8 cellular contexts compared by ENCODE assay signal in genomic region chr19:47779524-47780214, GRCh38. TPM values are rescaled to one million over a fixed set of nuclear protein-coding genes. Genes with fewer than 3 reads are reported as not detected.
DNase-seq lines count a peak whose midpoint lies in the region; ATAC-seq and TF ChIP-seq lines count a peak whose summit lies in the region.

No MANE protein-coding gene starts in this region.

- peak overlapping the region; percentile 74 to 97 (median 95) for H3K27ac Mint-ChIP-seq in CD4-positive, alpha-beta memory T cell
- H3K27ac Mint-ChIP-seq in T-helper 2 cell treated with Interferon-gamma antibody and Interleukin-4, amounts not matched to agents 5 μg/mL and 100 μg/mL, for 36 hours: peak overlapping the region; percentile 83

- CTCF ChIA-PET in CD4-positive, alpha-beta memory T cell (lab: Charles Lee; ENCODE audit: partially characterized antibody): interaction anchor here (0.8 to 1.3 kb wide), 2 partner anchors 8 to 14 kb away, joined by 3 to 4 read pairs; no protein-coding TSS in a partner anchor

- peak overlapping the region; percentile 55 to 99 for H3K4me3 ChIP-seq in CD4-positive, alpha-beta memory T cell (ENCODE audit: low read length in 2 of 2)
- peak overlapping the region; percentile 94 for H3K4me3 ChIP-seq in ovary

- TF ChIP-seq POLR2A in ovary (IDR thresholded peaks at IDR 0.05): no peak

- ATAC-seq in foreskin keratinocyte: no peak

- no peak for TF ChIP-seq CTCF in foreskin keratinocyte (conservative IDR thresholded peaks at IDR 0.05)
- no peak for TF ChIP-seq CTCF in ovary (IDR thresholded peaks at IDR 0.05)

- H3K9me3 Mint-ChIP-seq in CD4-positive, alpha-beta memory T cell: no peaks in the 10 kb centered on the region
- H3K9me3 Mint-ChIP-seq in T-helper 2 cell treated with Interferon-gamma antibody and Interleukin-4, amounts not matched to agents 5 μg/mL and 100 μg/mL, for 36 hours: no peaks in the 10 kb centered on the region

- 29 to 51% (median 33%) methylated on average over 24 of the region's 24 CpGs for WGBS in ovary, 3 donors

- H3K27me3 ChIP-seq in CD4-positive, alpha-beta memory T cell (ENCODE audit: insufficient read depth, low read length): no peaks in the 10 kb centered on the region
- H3K27me3 ChIP-seq in foreskin keratinocyte (no peaks in the 10 kb centered on the region), ovary (no peaks in the 10 kb centered on the region)

- peak overlapping the region; percentile 86 for H3K27ac ChIP-seq in CD4-positive, alpha-beta memory T cell (ENCODE audit: low read depth, low read length)
- H3K27ac ChIP-seq in foreskin keratinocyte (peak overlapping the region; percentile 100), ovary (peak overlapping the region; percentile 88 to 98)

- peaks cover 28 to 36% of the 10 kb centered on the region in 2 donors for H3K36me3 Mint-ChIP-seq in CD4-positive, alpha-beta memory T cell
- H3K36me3 Mint-ChIP-seq in T-helper 2 cell treated with Interferon-gamma antibody and Interleukin-4, amounts not matched to agents 5 μg/mL and 100 μg/mL, for 36 hours (ENCODE audit: low read depth): peaks cover 27% of the 10 kb centered on the region

- H3K4me1 ChIP-seq in CD4-positive, alpha-beta memory T cell (ENCODE audit: insufficient read depth, low read length): peaks cover 17% of the 10 kb centered on the region
- H3K4me1 ChIP-seq in foreskin keratinocyte: no peaks in the 10 kb centered on the region
- H3K4me1 ChIP-seq in ovary (ENCODE audit: insufficient read depth): peaks cover 13% of the 10 kb centered on the region

- TF ChIP-seq EP300 in ovary (IDR thresholded peaks at IDR 0.05): no peak

- peaks cover 16 to 42% (median 27%) of the 10 kb centered on the region in 4 donors for H3K4me1 Mint-ChIP-seq in CD4-positive, alpha-beta memory T cell
- H3K4me1 Mint-ChIP-seq in T-helper 2 cell treated with Interferon-gamma antibody and Interleukin-4, amounts not matched to agents 5 μg/mL and 100 μg/mL, for 36 hours (ENCODE audit: low read depth): peaks cover 18% of the 10 kb centered on the region

- no peaks in the 10 kb centered on the region for H3K27me3 Mint-ChIP-seq in CD4-positive, alpha-beta memory T cell
- no peaks in the 10 kb centered on the region for H3K27me3 Mint-ChIP-seq in T-helper 2 cell treated with Interferon-gamma antibody and Interleukin-4, amounts not matched to agents 5 μg/mL and 100 μg/mL, for 36 hours (ENCODE audit: low read depth)

- intact Hi-C loops in CD4-positive, alpha-beta memory T cell (cut with micrococcal nuclease): no loop called here
- intact Hi-C loops in ovary (cut with DNase I): loop anchor here in 2 of 4 donors (5.0 to 10.0 kb wide), 4 partner anchors 62 to 265 kb away; partner anchors contain the start of genes EHD2 (in 1 of the 2) and NAPA (in 1 of the 2)

- peaks cover 4% of the 10 kb centered on the region for H3K36me3 ChIP-seq in CD4-positive, alpha-beta memory T cell (ENCODE audit: insufficient read depth, low read length)
- H3K36me3 ChIP-seq in ovary: no peaks in the 10 kb centered on the region

- H3K9me3 ChIP-seq in CD4-positive, alpha-beta memory T cell (ENCODE audit: control insufficient read depth in 1 of 2, low read length in 2 of 2): no peaks in the 10 kb centered on the region
- no peaks in the 10 kb centered on the region for H3K9me3 ChIP-seq in ovary

- no peak for DNase-seq in CD4-positive, alpha-beta memory T cell
- no peak for DNase-seq in T-helper 2 cell treated with Interferon-gamma antibody and Interleukin-4, amounts not matched to agents 5 μg/mL and 100 μg/mL, for 36 hours (ENCODE audit: low spot score)
- DNase-seq in foreskin keratinocyte: no peak
- DNase-seq in ovary: peak; percentile 48 to 61 (median 54)
- no peak for DNase-seq in NCI-H69 (lab: John Stamatoyannopoulos, UW)
- no peak for DNase-seq in NCI-H2227 treated with DMSO at 0.1 percent for 48 hours (lab: John Stamatoyannopoulos, UW)
- DNase-seq in NCI-H82 treated with DMSO at 0.1 percent for 48 hours (lab: John Stamatoyannopoulos, UW; ENCODE audit: unreplicated experiment): no peak
- no peak for DNase-seq in activated CD4-positive, CD25-positive, alpha-beta regulatory T cell treated with anti-CD3 and anti-CD28 coated beads, Interleukin-2, amount 50 U/mL, for 72 hours

- POLR2A ChIA-PET in CD4-positive, alpha-beta memory T cell (lab: Charles Lee; ENCODE audit: partially characterized antibody): interaction anchor here (1.3 to 2.1 kb wide), 2 partner anchors 21 to 34 kb away, joined by 3 to 7 read pairs; partner anchors contain the start of gene NOP53

- H3K4me3 Mint-ChIP-seq in CD4-positive, alpha-beta memory T cell: peak overlapping the region; percentile 91 to 98 (median 96)
- peak overlapping the region; percentile 96 for H3K4me3 Mint-ChIP-seq in T-helper 2 cell treated with Interferon-gamma antibody and Interleukin-4, amounts not matched to agents 5 μg/mL and 100 μg/mL, for 36 hours

RNA-seq across cellular contexts. Expression of gene SELENOW, which starts 1.2 kb away (rescaled TPM):
- 100 to 1,000 TPM; 116 to 122 TPM for total RNA-seq in CD4-positive, alpha-beta memory T cell
- polyA plus RNA-seq in CD4-positive, alpha-beta memory T cell: 100 to 1,000 TPM; 350 to 352 TPM
- total RNA-seq in foreskin keratinocyte (412 and 470 TPM in 2 replicates), ovary (100 to 1,000 TPM; 169 to 412 (median 211) TPM)
- polyA plus RNA-seq in foreskin keratinocyte (523 and 582 TPM in 2 replicates), ovary (100 to 1,000 TPM; 257 to 330 TPM)

RNA-seq across cellular contexts. Expression of gene TPRX1, which starts 24.7 kb away (rescaled TPM):
- total RNA-seq in CD4-positive, alpha-beta memory T cell: not detected
- not detected for polyA plus RNA-seq in CD4-positive, alpha-beta memory T cell
- total RNA-seq in foreskin keratinocyte: not detected in 2 replicates
- not detected in 2 replicates for polyA plus RNA-seq in foreskin keratinocyte
- total RNA-seq in ovary: not detected
- polyA plus RNA-seq in ovary: not detected

RNA-seq across cellular contexts. Expression of gene NOP53, which starts 34.3 kb away (rescaled TPM):
- 100 to 1,000 TPM; 863 to 875 TPM for total RNA-seq in CD4-positive, alpha-beta memory T cell
- 100 to 1,000 TPM; 156 to 225 TPM for polyA plus RNA-seq in CD4-positive, alpha-beta memory T cell
- 73.1 and 76.9 TPM in 2 replicates for total RNA-seq in foreskin keratinocyte
- 128 and 142 TPM in 2 replicates for polyA plus RNA-seq in foreskin keratinocyte
- 100 to 1,000 TPM; 645 to 985 (median 727) TPM for total RNA-seq in ovary
- polyA plus RNA-seq in ovary: 1,000 to 10,000 TPM in 1 of 2 donors, 100 to 1,000 TPM in 1; 591 to 1,198 TPM

RNA-seq across cellular contexts. Expression of gene CRX, which starts 42.1 kb away (rescaled TPM):
- total RNA-seq in CD4-positive, alpha-beta memory T cell: not detected
- polyA plus RNA-seq in CD4-positive, alpha-beta memory T cell: not detected
- total RNA-seq in foreskin keratinocyte (not detected in 2 replicates), ovary (not detected)
- polyA plus RNA-seq in foreskin keratinocyte (not detected in 2 replicates), ovary (not detected)

Comparison
In these comparisons a context has a peak if more than half of its experiments do, and no peak if none do; other contexts are left out.
1. DNase-seq: peak in ovary (5 of 5); none in CD4-positive, alpha-beta memory T cell (0 of 5), T-helper 2 cell treated with Interferon-gamma antibody and Interleukin-4, amounts not matched to agents 5 μg/mL and 100 μg/mL, for 36 hours (single experiment), foreskin keratinocyte (0 of 2), NCI-H69 (single experiment), NCI-H2227 treated with DMSO at 0.1 percent for 48 hours (single experiment), NCI-H82 treated with DMSO at 0.1 percent for 48 hours (single experiment) and activated CD4-positive, CD25-positive, alpha-beta regulatory T cell treated with anti-CD3 and anti-CD28 coated beads, Interleukin-2, amount 50 U/mL, for 72 hours (single experiment).
2. Peak in every context shown above with its lines, with median percentiles within 50 percentile points of each other: H3K27ac ChIP-seq.